Comparison of ENCODE assay signal across 20 cellular contexts in the genomic region with DNA sequence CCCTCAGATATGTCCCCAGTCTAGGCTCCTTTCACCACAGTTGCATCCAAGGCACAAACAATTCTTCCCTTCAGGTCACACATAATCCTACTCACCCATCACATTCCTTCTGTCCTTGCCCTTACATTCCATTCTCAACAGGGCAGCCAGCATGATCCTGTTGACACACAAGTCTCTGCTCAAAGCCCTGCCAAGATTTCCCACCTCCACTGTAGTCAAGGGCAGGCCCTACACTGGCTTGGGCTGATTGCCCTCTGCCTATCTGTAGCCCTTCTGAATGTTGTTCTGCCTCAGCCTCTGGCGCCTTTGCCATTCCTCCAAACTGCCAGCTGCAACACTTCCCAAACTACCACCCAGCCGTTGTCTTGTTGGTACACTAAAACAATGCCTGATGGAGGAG.
"Had no signal": no experiment of that assay in that cellular context is flagged by ENCODE, and none has a peak within 500 bp of the region (broad histone marks: within the 10 kb centered on the region; RNA-seq: fewer than 3 reads in every experiment).

No MANE protein-coding gene starts in this region.

- H3K27me3 Mint-ChIP-seq: activated naive CD4-positive, alpha-beta T cell treated with anti-CD3 and anti-CD28 coated beads, Interleukin-2, amount 10 ng/mL, durations not matched to agents 7 days and 5 days had no signal

- DNase-seq: activated CD4-positive, alpha-beta T cell treated with anti-CD3 and anti-CD28 coated beads, Interleukin-2, amount 50 U/mL, for 1 hour; activated CD4-positive, CD25-positive, alpha-beta regulatory T cell; activated naive CD4-positive, alpha-beta T cell treated with anti-CD3 and anti-CD28 coated beads, Interleukin-2, amount 10 ng/mL, durations not matched to agents 7 days and 5 days; activated T-cell treated with anti-CD3 and anti-CD28 coated beads for 4 hours; dermis blood vessel endothelial cell; effector memory CD8-positive, alpha-beta T cell; islet precursor cell; left lung; nephron progenitor cell; ovary; stimulated activated CD4-positive, alpha-beta T cell treated with anti-CD3 and anti-CD28 coated beads, Interleukin-15, amount 100 ng/mL, for 24 hours; stimulated activated CD4-positive, alpha-beta T cell treated with anti-CD3 and anti-CD28 coated beads, Interleukin-4, amount 100 ng/mL, for 1 hour; stimulated activated naive CD4-positive, alpha-beta T cell had no signal

- H3K4me3 ChIP-seq: left lung, ovary, tibial nerve had no signal

- ATAC-seq: effector memory CD8-positive, alpha-beta T cell; left lung had no signal

- H3K4me1 Mint-ChIP-seq: activated naive CD4-positive, alpha-beta T cell treated with anti-CD3 and anti-CD28 coated beads, Interleukin-2, amount 10 ng/mL, durations not matched to agents 7 days and 5 days had no signal

- H3K4me3 Mint-ChIP-seq: activated naive CD4-positive, alpha-beta T cell treated with anti-CD3 and anti-CD28 coated beads, Interleukin-2, amount 10 ng/mL, durations not matched to agents 7 days and 5 days; effector memory CD8-positive, alpha-beta T cell; mesothelial cell of epicardium; nephron progenitor cell had no signal

- H3K36me3 Mint-ChIP-seq: activated naive CD4-positive, alpha-beta T cell treated with anti-CD3 and anti-CD28 coated beads, Interleukin-2, amount 10 ng/mL, durations not matched to agents 7 days and 5 days; mesothelial cell of epicardium had no signal

- H3K36me3 ChIP-seq: left lung, ovary, tibial nerve had no signal

- H3K9me3 Mint-ChIP-seq: activated naive CD4-positive, alpha-beta T cell treated with anti-CD3 and anti-CD28 coated beads, Interleukin-2, amount 10 ng/mL, durations not matched to agents 7 days and 5 days; effector memory CD8-positive, alpha-beta T cell; nephron progenitor cell had no signal

- H3K27me3 ChIP-seq: left lung, ovary, tibial nerve had no signal

- FAIRE-seq: astrocyte, bronchial epithelial cell, frontal cortex, TTC549 had no signal

- H3K9me3 ChIP-seq: left lung, ovary, tibial nerve had no signal

- H3K27ac Mint-ChIP-seq: activated naive CD4-positive, alpha-beta T cell treated with anti-CD3 and anti-CD28 coated beads, Interleukin-2, amount 10 ng/mL, durations not matched to agents 7 days and 5 days; effector memory CD8-positive, alpha-beta T cell; mesothelial cell of epicardium; nephron progenitor cell had no signal

- H3K4me1 ChIP-seq: left lung had no signal

- H3K27ac ChIP-seq: epithelial cell of prostate, left lung, ovary, tibial nerve had no signal
